ENCODE assay signal across 19 cellular contexts in genomic region chr20:58133020-58133419, GRCh38.
A peak's percentile ranks its signal among the peaks of the same experiment; 100 is the strongest.
DNase-seq lines count a peak whose midpoint lies in the region; ATAC-seq and TF ChIP-seq lines count a peak whose summit lies in the region.
"Had no signal": no experiment of that assay in that cellular context is flagged by ENCODE, and none has a peak within 500 bp of the region (broad histone marks: within the 10 kb centered on the region; RNA-seq: fewer than 3 reads in every experiment).

No MANE protein-coding gene starts in this region.

- H3K4me1 Mint-ChIP-seq in WTC11 = peaks cover 44% of the 10 kb centered on the region
- H3K4me1 Mint-ChIP-seq: stimulated activated effector memory CD8-positive, alpha-beta T cell treated with anti-CD3 and anti-CD28 coated beads, Interleukin-12 subunit alpha, Interleukin-12 subunit beta, amount 100 ng/mL, for 72 hours had no signal

- POLR2A ChIA-PET in WTC11 (lab: Charles Lee) = no interaction called here

- CTCF ChIA-PET in WTC11 (lab: Charles Lee) = interaction anchor here (1.0 to 1.7 kb wide), 3 partner anchors 16 to 60 kb away, joined by 3 to 10 read pairs (median 4); no protein-coding TSS in a partner anchor

- no peak overlapping the region for H3K9ac ChIP-seq in adipocyte (ENCODE audit: low read length)

- H3K36me3 ChIP-seq in right atrium auricular region (no peaks in the 10 kb centered on the region), adipocyte (ENCODE audit: control insufficient read depth, insufficient read depth, low read length, severe bottlenecking) (no peaks in the 10 kb centered on the region), aorta (ENCODE audit: control insufficient read depth in 1 of 2, insufficient read depth in 2 of 2, low read length in 1 of 2) (no peaks in the 10 kb centered on the region)
- H3K36me3 ChIP-seq: Peyer's patch had no signal

- H3K9me3 Mint-ChIP-seq in WTC11 = no peaks in the 10 kb centered on the region
- H3K9me3 Mint-ChIP-seq: stimulated activated effector memory CD8-positive, alpha-beta T cell treated with anti-CD3 and anti-CD28 coated beads, Interleukin-12 subunit alpha, Interleukin-12 subunit beta, amount 100 ng/mL, for 72 hours had no signal

- no peak overlapping the region for H3K4me3 ChIP-seq in right atrium auricular region
- peak overlapping the region; percentile 38 for H3K4me3 ChIP-seq in adipocyte (ENCODE audit: low read length)
- H3K4me3 ChIP-seq in aorta (ENCODE audit: low read length in 2 of 2) = no peak overlapping the region
- H3K4me3 ChIP-seq: Peyer's patch had no signal

- no peak overlapping the region for H3K27ac ChIP-seq in right atrium auricular region
- H3K27ac ChIP-seq in aorta (ENCODE audit: low read depth in 1 of 2, low read length in 2 of 2) = peak overlapping the region; percentile 39 to 48
- H3K27ac ChIP-seq: Peyer's patch had no signal

- no peak overlapping the region for H3K27ac Mint-ChIP-seq in WTC11
- H3K27ac Mint-ChIP-seq: stimulated activated effector memory CD8-positive, alpha-beta T cell treated with anti-CD3 and anti-CD28 coated beads, Interleukin-12 subunit alpha, Interleukin-12 subunit beta, amount 100 ng/mL, for 72 hours had no signal

- no peaks in the 10 kb centered on the region; the same call in 1 of the 2 replicates for H3K27me3 Mint-ChIP-seq in WTC11 (ENCODE audit: low read depth)

- H3K27me3 ChIP-seq in right atrium auricular region (no peaks in the 10 kb centered on the region), adipocyte (replicated peaks; ENCODE audit: control insufficient read depth, insufficient read depth, low read length) (peaks cover 45% of the 10 kb centered on the region), aorta (ENCODE audit: control insufficient read depth in 1 of 2, insufficient read depth in 2 of 2, low read length in 1 of 2) (no peaks in the 10 kb centered on the region)
- H3K27me3 ChIP-seq: Peyer's patch had no signal

- DNase-seq in right atrium auricular region (ENCODE audit: low spot score) (peak; percentile 13), left ventricle myocardium superior (no peak), adipocyte (ENCODE audit: low read depth) (no peak), myocyte (ENCODE audit: low read depth) (peak; percentile 45), aorta (peak in 1 of 2 donors; percentile 4), WTC11 (ENCODE audit: low spot score) (no peak)
- DNase-seq: activated CD4-positive, alpha-beta T cell treated with anti-CD3 and anti-CD28 coated beads, Interleukin-2, amount 50 U/mL, for 48 hours; activated naive CD4-positive, alpha-beta T cell treated with anti-CD3 and anti-CD28 coated beads, Interleukin-2, amount 50 U/mL, for 16 hours; activated T-cell treated with anti-CD3 and anti-CD28 coated beads, Interleukin-2, amount 50 U/mL, for 1 hour; DMS79; Karpas-422; NCI-H1417; NCI-H2171 treated with DMSO at 0.1 percent for 48 hours; Peyer's patch; stimulated activated CD4-positive, alpha-beta T cell treated with anti-CD3 and anti-CD28 coated beads, Interleukin-15, amount 100 ng/mL, for 24 hours; trophoblast cell had no signal

- intact Hi-C loops in left ventricle myocardium superior (cut with micrococcal nuclease) (no loop called here), aorta (cut with DNase I) (loop anchor here in 1 of 2 donors (5.0 kb wide), 1 partner anchor 44 kb away; no protein-coding TSS in a partner anchor)

- ATAC-seq in left ventricle myocardium superior (no peak), aorta (ENCODE audit: low FRiP score) (no peak), GM21390 (IDR thresholded peaks at IDR 0.05; ENCODE audit: unreplicated experiment) (no peak), HG02642 (IDR thresholded peaks at IDR 0.05; ENCODE audit: poor library complexity, unreplicated experiment) (no peak), WTC11 (no peak)
- ATAC-seq: stimulated activated effector memory CD8-positive, alpha-beta T cell treated with anti-CD3 and anti-CD28 coated beads, Interleukin-12 subunit alpha, Interleukin-12 subunit beta, amount 100 ng/mL, for 72 hours had no signal

- TF ChIP-seq CTCF in right atrium auricular region (IDR thresholded peaks at IDR 0.05) = no peak
- no peak for TF ChIP-seq CTCF in WTC11 (IDR thresholded peaks at IDR 0.05)

- H3K9me3 ChIP-seq in right atrium auricular region (no peaks in the 10 kb centered on the region), adipocyte (ENCODE audit: control insufficient read depth, low read length) (no peaks in the 10 kb centered on the region), aorta (ENCODE audit: control insufficient read depth, low read length) (no peaks in the 10 kb centered on the region)
- H3K9me3 ChIP-seq: Peyer's patch had no signal

- H3K4me1 ChIP-seq in right atrium auricular region (peaks cover 0 to 6% of the 10 kb centered on the region in 2 donors), adipocyte (ENCODE audit: control insufficient read depth, insufficient read depth, low read length) (peaks cover 24% of the 10 kb centered on the region), aorta (ENCODE audit: control insufficient read depth in 1 of 2, insufficient read depth in 2 of 2, low read length in 2 of 2) (peaks cover 2 to 10% of the 10 kb centered on the region in 2 donors)
- H3K4me1 ChIP-seq: Peyer's patch had no signal

- no peak overlapping the region for H3K4me3 Mint-ChIP-seq in WTC11
- H3K4me3 Mint-ChIP-seq: stimulated activated effector memory CD8-positive, alpha-beta T cell treated with anti-CD3 and anti-CD28 coated beads, Interleukin-12 subunit alpha, Interleukin-12 subunit beta, amount 100 ng/mL, for 72 hours had no signal

- H3K36me3 Mint-ChIP-seq in WTC11 = no peaks in the 10 kb centered on the region
- H3K36me3 Mint-ChIP-seq: stimulated activated effector memory CD8-positive, alpha-beta T cell treated with anti-CD3 and anti-CD28 coated beads, Interleukin-12 subunit alpha, Interleukin-12 subunit beta, amount 100 ng/mL, for 72 hours had no signal

- WGBS in aorta, 2 donors = 20 to 39% methylated on average over 4 of the region's 4 CpGs

TF ChIP-seq in WTC11, 78 proteins besides CTCF, POLR2A, EP300 and RAD21:
- TF ChIP-seq TEAD1 (CRISPR knock-in tag; IDR thresholded peaks at IDR 0.05) = no peak
- TF ChIP-seq STAT6 (CRISPR knock-in tag; conservative IDR thresholded peaks at IDR 0.05; ENCODE audit: low read depth) = no peak
- TF ChIP-seq ETV6 (CRISPR knock-in tag; IDR thresholded peaks at IDR 0.05) = no peak
- TF ChIP-seq GRHL2 (CRISPR knock-in tag; IDR thresholded peaks at IDR 0.05; ENCODE audit: insufficient replicate concordance, severe bottlenecking) = no peak
- TF ChIP-seq ZNF396 (CRISPR knock-in tag; IDR thresholded peaks at IDR 0.05; ENCODE audit: borderline replicate concordance) = no peak
- no peak for TF ChIP-seq SP1 (CRISPR knock-in tag; conservative IDR thresholded peaks at IDR 0.05)
- TF ChIP-seq NFE2L1 (CRISPR knock-in tag; IDR thresholded peaks at IDR 0.05) = no peak
- no peak for TF ChIP-seq RORB (CRISPR knock-in tag; IDR thresholded peaks at IDR 0.05)
TF ChIP-seq in WTC11: peak in this region for 0.

Comparison
In these comparisons a context has a peak if more than half of its experiments do, and no peak if none do; other contexts are left out.
1. DNase-seq: peak in right atrium auricular region (single experiment) and myocyte (single experiment); none in left ventricle myocardium superior (single experiment), adipocyte (single experiment) and WTC11 (single experiment).
2. H3K27ac ChIP-seq: peak in aorta (2 of 2); none in right atrium auricular region (0 of 2).